ENCODE assay signal across 2 cellular contexts in the genomic region with DNA sequence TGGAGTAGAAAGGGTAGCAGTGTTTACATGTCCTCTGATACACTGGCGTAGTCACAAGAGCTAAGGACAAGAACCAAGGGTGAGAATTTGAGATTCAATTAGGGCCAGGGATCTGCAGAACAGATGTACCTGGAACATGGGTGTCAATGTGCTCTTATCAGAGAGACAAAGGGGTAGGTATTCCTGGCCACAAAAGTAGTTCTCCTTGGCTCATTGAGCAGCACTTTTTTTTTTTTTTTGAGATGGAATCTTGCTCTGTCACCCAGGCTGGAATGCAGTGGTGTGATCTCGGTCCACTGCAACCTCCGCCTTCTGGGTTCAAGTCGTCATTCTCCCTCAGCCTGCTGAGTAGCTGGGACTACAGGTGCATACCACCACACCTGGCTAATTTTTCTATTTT.
TF ChIP-seq lines count a peak whose summit lies in the region.

No MANE protein-coding gene starts in this region.

TF ChIP-seq in Ishikawa, 13 proteins besides CTCF, POLR2A, EP300 and RAD21:
- peak; percentile 51; the same call in 1 of the 2 replicates for TF ChIP-seq TEAD4 (IDR thresholded peaks at IDR 0.05)

TF ChIP-seq in K562, 482 proteins besides CTCF, POLR2A, EP300 and RAD21:
- TF ChIP-seq ZNF384 (IDR thresholded peaks at IDR 0.05; ENCODE audit: low read depth, low read length) = peak; percentile 41; the same call in 1 of the 2 replicates
